19 cellular contexts compared by ENCODE assay signal in genomic region chr9:129224618-129225017, GRCh38. TPM values are rescaled to one million over a fixed set of nuclear protein-coding genes. Genes with fewer than 3 reads are reported as not detected.
A peak's percentile ranks its signal among the peaks of the same experiment; 100 is the strongest.
DNase-seq lines count a peak whose midpoint lies in the region; ATAC-seq and TF ChIP-seq lines count a peak whose summit lies in the region.
"Had no signal": no experiment of that assay in that cellular context is flagged by ENCODE, and none has a peak within 500 bp of the region (broad histone marks: within the 10 kb centered on the region; RNA-seq: fewer than 3 reads in every experiment).

No MANE protein-coding gene starts in this region.

- no peaks in the 10 kb centered on the region for H3K27me3 Mint-ChIP-seq in activated CD4-positive, alpha-beta T cell treated with anti-CD3 and anti-CD28 coated beads, Interleukin-2, amount 10 ng/mL, durations not matched to agents 7 days and 5 days
- no peaks in the 10 kb centered on the region for H3K27me3 Mint-ChIP-seq in brain

- POLR2A ChIA-PET in activated CD4-positive, alpha-beta T cell treated with anti-CD3 and anti-CD28 coated beads, Interleukin-2, amount 10 ng/mL, durations not matched to agents 7 days and 5 days (lab: Charles Lee): no interaction called here

- H3K27ac Mint-ChIP-seq in activated CD4-positive, alpha-beta T cell treated with anti-CD3 and anti-CD28 coated beads, Interleukin-2, amount 10 ng/mL, durations not matched to agents 7 days and 5 days: peak overlapping the region; percentile 48
- peak overlapping the region in 3 of 5 experiments; percentile 46 to 78 (median 74) for H3K27ac Mint-ChIP-seq in brain
- H3K27ac Mint-ChIP-seq in stimulated activated effector memory CD8-positive, alpha-beta T cell treated with anti-CD3 and anti-CD28 coated beads, Interleukin-12 subunit alpha, Interleukin-12 subunit beta, amount 100 ng/mL, for 72 hours: peak overlapping the region; percentile 88

- no peaks in the 10 kb centered on the region for H3K9me3 Mint-ChIP-seq in activated CD4-positive, alpha-beta T cell treated with anti-CD3 and anti-CD28 coated beads, Interleukin-2, amount 10 ng/mL, durations not matched to agents 7 days and 5 days
- peaks cover 0 to 4% (median 0%) of the 10 kb centered on the region in 5 experiments for H3K9me3 Mint-ChIP-seq in brain
- no peaks in the 10 kb centered on the region for H3K9me3 Mint-ChIP-seq in stimulated activated effector memory CD8-positive, alpha-beta T cell treated with anti-CD3 and anti-CD28 coated beads, Interleukin-12 subunit alpha, Interleukin-12 subunit beta, amount 100 ng/mL, for 72 hours

- DNase-seq in activated CD4-positive, alpha-beta T cell treated with anti-CD3 and anti-CD28 coated beads, Interleukin-2, amount 10 ng/mL, durations not matched to agents 7 days and 5 days: no peak
- DNase-seq in activated CD4-positive, alpha-beta T cell treated with anti-CD3 and anti-CD28 coated beads for 1 hour: no peak
- no peak for DNase-seq in stimulated activated effector memory CD8-positive, alpha-beta T cell treated with anti-CD3 and anti-CD28 coated beads, Interleukin-12 subunit alpha, Interleukin-12 subunit beta, amount 100 ng/mL, for 72 hours (ENCODE audit: low spot score in 2 of 2)
- DNase-seq in COLO668 (lab: John Stamatoyannopoulos, UW; ENCODE audit: unreplicated experiment) (no peak), SIG-M5 treated with dmso at 0.1 percent for 504 hours (lab: John Stamatoyannopoulos, UW; ENCODE audit: unreplicated experiment) (no peak)
- DNase-seq: aorta, erythroblast, Karpas-422, NCI-H1105, NCI-H2171, NCI-H774, PC-9, small intestine had no signal

- ATAC-seq in stimulated activated effector memory CD8-positive, alpha-beta T cell treated with anti-CD3 and anti-CD28 coated beads, Interleukin-12 subunit alpha, Interleukin-12 subunit beta, amount 100 ng/mL, for 72 hours: no peak
- no peak for ATAC-seq in esophagus mucosa
- ATAC-seq: mucosa of descending colon, pancreas had no signal

- H3K27ac ChIP-seq in mesodermal cell (ENCODE audit: low read depth, low read length, severe bottlenecking): peak overlapping the region; percentile 86

- peaks cover 54% of the 10 kb centered on the region for H3K4me1 Mint-ChIP-seq in activated CD4-positive, alpha-beta T cell treated with anti-CD3 and anti-CD28 coated beads, Interleukin-2, amount 10 ng/mL, durations not matched to agents 7 days and 5 days
- H3K4me1 Mint-ChIP-seq in brain: peaks cover 33% of the 10 kb centered on the region
- peaks cover 64% of the 10 kb centered on the region for H3K4me1 Mint-ChIP-seq in stimulated activated effector memory CD8-positive, alpha-beta T cell treated with anti-CD3 and anti-CD28 coated beads, Interleukin-12 subunit alpha, Interleukin-12 subunit beta, amount 100 ng/mL, for 72 hours

- H3K4me3 ChIP-seq in mesodermal cell (ENCODE audit: extremely low read depth, insufficient read depth, low read length, poor library complexity, severe bottlenecking): no peak overlapping the region
- H3K4me3 ChIP-seq: mucosa of descending colon, pancreas, PC-9, tibial nerve had no signal

- no peaks in the 10 kb centered on the region for H3K9me3 ChIP-seq in mesodermal cell (ENCODE audit: control insufficient read depth, low read length)
- H3K9me3 ChIP-seq: mucosa of descending colon, pancreas, tibial nerve had no signal

- H3K4me1 ChIP-seq in mesodermal cell (ENCODE audit: control insufficient read depth, insufficient read depth, low read length, poor library complexity, severe bottlenecking): peaks cover 20% of the 10 kb centered on the region
- H3K4me1 ChIP-seq: pancreas had no signal

- H3K36me3 ChIP-seq in mesodermal cell (ENCODE audit: control insufficient read depth, insufficient read depth, low read length): no peaks in the 10 kb centered on the region
- H3K36me3 ChIP-seq: pancreas, tibial nerve had no signal

- H3K4me3 Mint-ChIP-seq in activated CD4-positive, alpha-beta T cell treated with anti-CD3 and anti-CD28 coated beads, Interleukin-2, amount 10 ng/mL, durations not matched to agents 7 days and 5 days: no peak overlapping the region
- H3K4me3 Mint-ChIP-seq in brain: no peak overlapping the region
- no peak overlapping the region for H3K4me3 Mint-ChIP-seq in stimulated activated effector memory CD8-positive, alpha-beta T cell treated with anti-CD3 and anti-CD28 coated beads, Interleukin-12 subunit alpha, Interleukin-12 subunit beta, amount 100 ng/mL, for 72 hours

- no peaks in the 10 kb centered on the region for H3K36me3 Mint-ChIP-seq in activated CD4-positive, alpha-beta T cell treated with anti-CD3 and anti-CD28 coated beads, Interleukin-2, amount 10 ng/mL, durations not matched to agents 7 days and 5 days (ENCODE audit: low read depth)
- no peaks in the 10 kb centered on the region for H3K36me3 Mint-ChIP-seq in brain
- H3K36me3 Mint-ChIP-seq in stimulated activated effector memory CD8-positive, alpha-beta T cell treated with anti-CD3 and anti-CD28 coated beads, Interleukin-12 subunit alpha, Interleukin-12 subunit beta, amount 100 ng/mL, for 72 hours: no peaks in the 10 kb centered on the region

- 76 to 85% methylated on average over 6 to 9 of the region's 12 CpGs for WGBS in mesodermal cell (ENCODE audit: insufficient coverage in 2 of 2), 2 experiments

- TF ChIP-seq CTCF in brain (conservative IDR thresholded peaks at IDR 0.05): no peak

- CTCF ChIA-PET in activated CD4-positive, alpha-beta T cell treated with anti-CD3 and anti-CD28 coated beads, Interleukin-2, amount 10 ng/mL, durations not matched to agents 7 days and 5 days (lab: Charles Lee): interaction anchor here (1.2 to 1.3 kb wide), 2 partner anchors 13 to 126 kb away, joined by 3 read pairs; no protein-coding TSS in a partner anchor

RNA-seq across cellular contexts. Expression of gene IER5L, which starts 46.6 kb away (rescaled TPM):
- total RNA-seq in activated CD4-positive, alpha-beta T cell treated with anti-CD3 and anti-CD28 coated beads, Interleukin-2, amount 10 ng/mL, durations not matched to agents 7 days and 5 days: 1 to 10 TPM; 1.8 to 2.3 TPM
- 9.6 TPM for polyA plus RNA-seq in brain (ENCODE audit: insufficient read depth, low read depth, low replicate concordance)
- polyA plus RNA-seq in mesodermal cell (2013, experiment 1 of 2): 75.6 TPM
- 55.6 TPM for polyA plus RNA-seq in mesodermal cell (2013, experiment 2 of 2)
- 8.1 TPM for total RNA-seq in esophagus mucosa
